ENCODE assay signal across 24 cellular contexts in the genomic region with DNA sequence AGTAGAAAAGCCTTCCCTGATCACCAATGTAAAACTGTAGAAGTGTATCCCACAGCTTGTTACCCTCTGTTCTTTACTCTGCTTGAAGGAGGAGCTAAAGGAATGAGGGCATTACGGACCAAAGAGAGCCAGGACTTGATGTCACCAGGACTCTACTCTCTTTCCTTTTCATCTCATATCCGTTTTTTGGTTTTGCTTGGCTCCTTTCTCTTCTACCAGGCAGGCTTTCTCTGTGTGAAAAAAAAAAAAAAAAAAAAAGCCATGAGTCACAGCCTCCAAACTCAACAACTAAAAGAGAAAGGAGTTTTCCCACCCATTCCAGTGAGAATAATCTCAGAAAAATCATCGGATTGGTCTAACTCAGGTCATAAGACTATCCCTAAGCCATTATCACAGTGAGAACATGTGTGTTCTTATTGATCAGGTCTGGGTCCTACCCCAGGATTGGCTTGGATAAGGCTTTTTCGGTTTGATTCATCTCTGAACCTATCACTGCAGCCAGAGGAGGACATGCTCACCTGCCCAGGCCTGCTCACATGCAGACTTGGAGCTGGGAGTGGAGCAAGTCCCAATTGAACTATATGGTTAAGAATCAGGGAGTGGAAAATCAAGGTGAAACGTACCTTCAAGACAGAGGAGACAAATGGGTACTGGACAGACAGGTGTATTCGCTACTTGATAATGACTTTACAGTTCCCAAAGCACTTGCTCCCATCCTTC. TPM values are rescaled to one million over a fixed set of nuclear protein-coding genes. Genes with fewer than 3 reads are reported as not detected.
"Had no signal": no experiment of that assay in that cellular context is flagged by ENCODE, and none has a peak within 500 bp of the region (broad histone marks: within the 10 kb centered on the region; RNA-seq: fewer than 3 reads in every experiment).

No MANE protein-coding gene starts in this region.

- H3K4me1 Mint-ChIP-seq: activated CD4-positive, alpha-beta T cell treated with anti-CD3 and anti-CD28 coated beads, Interleukin-2, amount 10 ng/mL, durations not matched to agents 7 days and 5 days; activated naive CD4-positive, alpha-beta T cell treated with anti-CD3 and anti-CD28 coated beads, Interleukin-2, amount 50 U/mL, for 24 hours had no signal

- H3K27me3 ChIP-seq: brain microvascular endothelial cell, colonic mucosa, hepatocyte, thyroid gland, upper lobe of right lung had no signal

- DNase-seq: activated CD4-positive, alpha-beta T cell treated with anti-CD3 and anti-CD28 coated beads, Interleukin-2, amount 10 ng/mL, durations not matched to agents 7 days and 5 days; activated CD8-positive, alpha-beta T cell treated with anti-CD3 and anti-CD28 coated beads, Interleukin-2, amount 10 ng/mL, durations not matched to agents 7 days and 5 days; activated gamma-delta T cell treated with Interleukin-2 at 50 U/mL for 16 hours; brain microvascular endothelial cell; colonic mucosa; foreskin fibroblast; left cardiac atrium; naive thymus-derived CD8-positive, alpha-beta T cell; retina; SK-N-SH; stimulated activated CD4-positive, alpha-beta T cell treated with anti-CD3 and anti-CD28 coated beads, Interleukin-4, amount 100 ng/mL, for 24 hours; stimulated activated naive CD4-positive, alpha-beta T cell treated with Interleukin-2 at 50 U/mL for 16 hours; T-helper 2 cell; thyroid gland; upper lobe of right lung had no signal

- H3K27ac Mint-ChIP-seq: activated CD4-positive, alpha-beta T cell treated with anti-CD3 and anti-CD28 coated beads, Interleukin-2, amount 10 ng/mL, durations not matched to agents 7 days and 5 days; activated CD8-positive, alpha-beta T cell treated with anti-CD3 and anti-CD28 coated beads, Interleukin-2, amount 10 ng/mL, durations not matched to agents 7 days and 5 days; activated naive CD4-positive, alpha-beta T cell treated with anti-CD3 and anti-CD28 coated beads, Interleukin-2, amount 50 U/mL, for 24 hours; activated T-helper 1 cell treated with anti-CD3 and anti-CD28 coated beads, Interleukin-12 subunit alpha, Interleukin-12 subunit beta, Interleukin-2, Interleukin-4 antibody, amounts not matched to agents 30 ng/mL and 10 ng/mL and 1 ng/mL, durations not matched to agents 14 hours and 24 hours and 36 hours; mesothelial cell of epicardium; naive thymus-derived CD8-positive, alpha-beta T cell; progenitor cell of endocrine pancreas had no signal

- H3K36me3 ChIP-seq: brain microvascular endothelial cell, colonic mucosa, thyroid gland, upper lobe of right lung had no signal

- H3K9me3 Mint-ChIP-seq: activated CD4-positive, alpha-beta T cell treated with anti-CD3 and anti-CD28 coated beads, Interleukin-2, amount 10 ng/mL, durations not matched to agents 7 days and 5 days; activated naive CD4-positive, alpha-beta T cell treated with anti-CD3 and anti-CD28 coated beads, Interleukin-2, amount 50 U/mL, for 24 hours; activated T-helper 1 cell treated with anti-CD3 and anti-CD28 coated beads, Interleukin-12 subunit alpha, Interleukin-12 subunit beta, Interleukin-2, Interleukin-4 antibody, amounts not matched to agents 30 ng/mL and 10 ng/mL and 1 ng/mL, durations not matched to agents 14 hours and 24 hours and 36 hours; mesothelial cell of epicardium had no signal

- H3K4me3 ChIP-seq: colonic mucosa, hepatocyte, lung, thyroid gland, upper lobe of right lung had no signal

- ATAC-seq: activated CD4-positive, CD25-positive, alpha-beta regulatory T cell treated with anti-CD3 and anti-CD28 coated beads, Interleukin-2, amount 50 U/mL, for 24 hours; activated CD8-positive, alpha-beta T cell treated with anti-CD3 and anti-CD28 coated beads, Interleukin-2, amount 10 ng/mL, durations not matched to agents 7 days and 5 days; naive thymus-derived CD8-positive, alpha-beta T cell; upper lobe of right lung had no signal

- H3K4me1 ChIP-seq: colonic mucosa, upper lobe of right lung had no signal

- H3K36me3 Mint-ChIP-seq: activated naive CD4-positive, alpha-beta T cell treated with anti-CD3 and anti-CD28 coated beads, Interleukin-2, amount 50 U/mL, for 24 hours; mesothelial cell of epicardium; naive thymus-derived CD8-positive, alpha-beta T cell had no signal

- H3K27ac ChIP-seq: brain microvascular endothelial cell, colonic mucosa, hepatocyte, upper lobe of right lung had no signal

- H3K9me3 ChIP-seq: colonic mucosa, SK-N-SH, thyroid gland, upper lobe of right lung had no signal

- H3K4me3 Mint-ChIP-seq: activated CD4-positive, alpha-beta T cell treated with anti-CD3 and anti-CD28 coated beads, Interleukin-2, amount 10 ng/mL, durations not matched to agents 7 days and 5 days; activated CD8-positive, alpha-beta T cell treated with anti-CD3 and anti-CD28 coated beads, Interleukin-2, amount 10 ng/mL, durations not matched to agents 7 days and 5 days; activated naive CD4-positive, alpha-beta T cell treated with anti-CD3 and anti-CD28 coated beads, Interleukin-2, amount 50 U/mL, for 24 hours; activated T-helper 1 cell treated with anti-CD3 and anti-CD28 coated beads, Interleukin-12 subunit alpha, Interleukin-12 subunit beta, Interleukin-2, Interleukin-4 antibody, amounts not matched to agents 30 ng/mL and 10 ng/mL and 1 ng/mL, durations not matched to agents 14 hours and 24 hours and 36 hours; mesothelial cell of epicardium; naive thymus-derived CD8-positive, alpha-beta T cell had no signal

RNA-seq across cellular contexts. Expression of gene LRRC55, which starts 19.4 kb away (rescaled TPM):
- total RNA-seq: activated CD4-positive, alpha-beta T cell treated with anti-CD3 and anti-CD28 coated beads, Interleukin-2, amount 10 ng/mL, durations not matched to agents 7 days and 5 days; activated CD8-positive, alpha-beta T cell treated with anti-CD3 and anti-CD28 coated beads, Interleukin-2, amount 10 ng/mL, durations not matched to agents 7 days and 5 days; activated T-helper 1 cell treated with anti-CD3 and anti-CD28 coated beads, Interleukin-12 subunit alpha, Interleukin-12 subunit beta, Interleukin-2, Interleukin-4 antibody, amounts not matched to agents 30 ng/mL and 10 ng/mL and 1 ng/mL, durations not matched to agents 14 hours and 24 hours and 36 hours; naive thymus-derived CD8-positive, alpha-beta T cell; osteoblast; subcutaneous adipose tissue; upper lobe of right lung had no signal
- polyA plus RNA-seq: hepatocyte; naive thymus-derived CD8-positive, alpha-beta T cell; SK-N-SH had no signal
